8 cellular contexts compared by ENCODE assay signal in genomic region chr4:74039065-74039763, GRCh38. TPM values are rescaled to one million over a fixed set of nuclear protein-coding genes. Genes with fewer than 3 reads are reported as not detected.
DNase-seq lines count a peak whose midpoint lies in the region; ATAC-seq and TF ChIP-seq lines count a peak whose summit lies in the region.

No MANE protein-coding gene starts in this region.

- DNase-seq in CD4-positive, CD25-positive, alpha-beta regulatory T cell = no peak
- peak; percentile 11 for DNase-seq in HuH-7.5 (ENCODE audit: low spot score)
- no peak for DNase-seq in breast epithelium (ENCODE audit: low spot score in 2 of 2)
- DNase-seq in lower leg skin (ENCODE audit: low spot score in 2 of 2) = no peak
- no peak for DNase-seq in transverse colon
- DNase-seq in occipital lobe (lab: John Stamatoyannopoulos, UW) = no peak
- DNase-seq in NCI-H2196 treated with DMSO at 0.1 percent for 48 hours (lab: John Stamatoyannopoulos, UW; ENCODE audit: unreplicated experiment) = no peak

- H3K36me3 ChIP-seq in CD4-positive, CD25-positive, alpha-beta regulatory T cell (ENCODE audit: control insufficient read depth, insufficient read depth, low read length) = no peaks in the 10 kb centered on the region
- no peaks in the 10 kb centered on the region for H3K36me3 ChIP-seq in breast epithelium
- no peaks in the 10 kb centered on the region for H3K36me3 ChIP-seq in transverse colon

- H3K4me3 ChIP-seq in CD4-positive, CD25-positive, alpha-beta regulatory T cell (ENCODE audit: low read depth, low read length) = peak overlapping the region; percentile 46
- H3K4me3 ChIP-seq in breast epithelium = peak overlapping the region; percentile 63 to 85 (median 75)
- peak overlapping the region; percentile 38 for H3K4me3 ChIP-seq in lower leg skin (ENCODE audit: low read depth, poor library complexity, severe bottlenecking)
- peak overlapping the region; percentile 65 to 72 (median 67) for H3K4me3 ChIP-seq in transverse colon

- H3K27me3 ChIP-seq in CD4-positive, CD25-positive, alpha-beta regulatory T cell (ENCODE audit: control insufficient read depth, insufficient read depth, low read length) = peaks cover 23% of the 10 kb centered on the region
- no peaks in the 10 kb centered on the region for H3K27me3 ChIP-seq in breast epithelium
- H3K27me3 ChIP-seq in transverse colon = no peaks in the 10 kb centered on the region

- peaks cover 29% of the 10 kb centered on the region for H3K27me3 Mint-ChIP-seq in CD4-positive, CD25-positive, alpha-beta regulatory T cell

- H3K4me3 Mint-ChIP-seq in CD4-positive, CD25-positive, alpha-beta regulatory T cell = peak overlapping the region in 2 of 4 donors; percentile 56 to 67

- no peak for TF ChIP-seq EP300 in transverse colon (IDR thresholded peaks at IDR 0.05; ENCODE audit: low read depth)

- WGBS in lower leg skin, 2 donors = 7% methylated on average over 12 of the region's 12 CpGs
- WGBS in transverse colon (ENCODE audit: low coverage in 1 of 2), 2 donors = 2 to 8% methylated on average over 11 to 12 of the region's 12 CpGs

- in situ Hi-C loops in transverse colon (cut with MboI; ENCODE audit: low pct_ligation_motif_present in 1 of 4, low pct_unique_long_range_greater_than_20kb in 1 of 4, low sequenced_read_pairs in 3 of 4) = no loop called here

- no peak for ATAC-seq in CD4-positive, CD25-positive, alpha-beta regulatory T cell (ENCODE audit: low read depth in 2 of 2)
- ATAC-seq in GM19372 (IDR thresholded peaks at IDR 0.05; ENCODE audit: low read depth, unreplicated experiment) = peak; percentile 48

- H3K4me1 ChIP-seq in CD4-positive, CD25-positive, alpha-beta regulatory T cell (ENCODE audit: control insufficient read depth, insufficient read depth, low read length, poor library complexity, severe bottlenecking) = no peaks in the 10 kb centered on the region
- H3K4me1 ChIP-seq in breast epithelium (no peaks in the 10 kb centered on the region), transverse colon (peaks cover 0 to 23% (median 2%) of the 10 kb centered on the region in 4 donors)

- no peak overlapping the region for H3K27ac Mint-ChIP-seq in CD4-positive, CD25-positive, alpha-beta regulatory T cell

- TF ChIP-seq POLR2A in breast epithelium (IDR thresholded peaks at IDR 0.05) (no peak), lower leg skin (IDR thresholded peaks at IDR 0.05) (no peak), transverse colon (IDR thresholded peaks at IDR 0.05) (no peak)

- peaks cover 0 to 11% (median 3%) of the 10 kb centered on the region in 4 donors for H3K4me1 Mint-ChIP-seq in CD4-positive, CD25-positive, alpha-beta regulatory T cell

- no peaks in the 10 kb centered on the region for H3K9me3 ChIP-seq in CD4-positive, CD25-positive, alpha-beta regulatory T cell (ENCODE audit: control insufficient read depth in 2 of 2, low read length in 2 of 2)
- H3K9me3 ChIP-seq in breast epithelium (no peaks in the 10 kb centered on the region), transverse colon (no peaks in the 10 kb centered on the region)

- intact Hi-C loops in breast epithelium (cut with DNase I; ENCODE audit: low total_unique reads) = no loop called here
- intact Hi-C loops in lower leg skin (cut with DNase I; ENCODE audit: low total_unique reads) = no loop called here
- intact Hi-C loops in transverse colon (cut with DNase I; ENCODE audit: low total_unique reads) = no loop called here

- no peaks in the 10 kb centered on the region for H3K36me3 Mint-ChIP-seq in CD4-positive, CD25-positive, alpha-beta regulatory T cell

- TF ChIP-seq CTCF in breast epithelium (IDR thresholded peaks at IDR 0.05) (no peak), lower leg skin (IDR thresholded peaks at IDR 0.05) (no peak), transverse colon (IDR thresholded peaks at IDR 0.05) (no peak)

- peaks cover 0 to 3% (median 0%) of the 10 kb centered on the region in 7 donors for H3K9me3 Mint-ChIP-seq in CD4-positive, CD25-positive, alpha-beta regulatory T cell

- H3K27ac ChIP-seq in CD4-positive, CD25-positive, alpha-beta regulatory T cell (ENCODE audit: insufficient read depth, low read length, poor library complexity, severe bottlenecking) = no peak overlapping the region
- peak overlapping the region; percentile 76 to 77 for H3K27ac ChIP-seq in breast epithelium
- peak overlapping the region; percentile 66 to 84 (median 80) for H3K27ac ChIP-seq in transverse colon

RNA-seq across cellular contexts. Expression of gene CXCL3, which starts 0.7 kb away (rescaled TPM):
- total RNA-seq in CD4-positive, CD25-positive, alpha-beta regulatory T cell = not detected
- not detected for polyA plus RNA-seq in CD4-positive, CD25-positive, alpha-beta regulatory T cell
- total RNA-seq in breast epithelium (1 to 10 TPM in 2 of 3 donors, under 1 TPM in 1; 0.64 to 5.6 (median 1.3) TPM), lower leg skin (under 1 TPM in 3 of 4 donors, not detected in 1; 0.25 to 0.49 (median 0.34) TPM), transverse colon (1 to 10 TPM; 1.8 to 5.2 (median 5.1) TPM), occipital lobe (1.2 TPM)

RNA-seq across cellular contexts. Expression of gene CXCL5, which starts 40.7 kb away (rescaled TPM):
- 0.59 TPM for total RNA-seq in CD4-positive, CD25-positive, alpha-beta regulatory T cell
- polyA plus RNA-seq in CD4-positive, CD25-positive, alpha-beta regulatory T cell = not detected
- under 1 TPM in 1 of 3 donors, not detected in 2; 0.15 TPM for total RNA-seq in breast epithelium
- not detected for total RNA-seq in lower leg skin
- total RNA-seq in transverse colon = under 1 TPM in 1 of 4 donors, not detected in 3; 0.64 TPM
- 0.16 TPM for total RNA-seq in occipital lobe

RNA-seq across cellular contexts. Expression of gene PPBP, which starts 51.2 kb away (rescaled TPM):
- 173 TPM for total RNA-seq in CD4-positive, CD25-positive, alpha-beta regulatory T cell
- under 1 TPM in 1 of 4 donors, not detected in 3; 0.29 TPM for polyA plus RNA-seq in CD4-positive, CD25-positive, alpha-beta regulatory T cell
- 1 to 10 TPM; 1.3 to 2.0 (median 1.3) TPM for total RNA-seq in breast epithelium
- total RNA-seq in lower leg skin = 1 to 10 TPM in 1 of 4 donors, not detected in 3; 1.9 TPM
- total RNA-seq in transverse colon = not detected
- total RNA-seq in occipital lobe = 5.9 TPM

RNA-seq across cellular contexts. Expression of gene PF4, which starts 57.4 kb away (rescaled TPM):
- 62.5 TPM for total RNA-seq in CD4-positive, CD25-positive, alpha-beta regulatory T cell
- not detected for polyA plus RNA-seq in CD4-positive, CD25-positive, alpha-beta regulatory T cell
- total RNA-seq in breast epithelium (not detected), lower leg skin (not detected), transverse colon (not detected), occipital lobe (not detected)

RNA-seq across cellular contexts. Expression of gene CXCL2, which starts 59.8 kb away (rescaled TPM):
- total RNA-seq in CD4-positive, CD25-positive, alpha-beta regulatory T cell = 0.64 TPM
- not detected for polyA plus RNA-seq in CD4-positive, CD25-positive, alpha-beta regulatory T cell
- total RNA-seq in breast epithelium = 10 to 100 TPM; 12.2 to 51.8 (median 16.1) TPM
- 1 to 10 TPM; 1.9 to 6.9 (median 2.9) TPM for total RNA-seq in lower leg skin
- total RNA-seq in transverse colon = 10 to 100 TPM in 3 of 4 donors, under 1 TPM in 1; 0.80 to 32.9 (median 17.8) TPM
- 4.4 TPM for total RNA-seq in occipital lobe

Comparison
In these comparisons a context has a peak if more than half of its experiments do, and no peak if none do; other contexts are left out.
1. RNA of gene PPBP, which starts 51.2 kb away (total RNA-seq): 173 TPM in CD4-positive, CD25-positive, alpha-beta regulatory T cell (single experiment); 5.9 TPM in occipital lobe (single experiment), 1.3 to 2.0 TPM in breast epithelium, 1.9 TPM in lower leg skin and not detected in transverse colon; every median in the first group is over 10 times any median in the second.
2. Peak in every context shown above with its lines, with median percentiles within 50 percentile points of each other: H3K4me3 ChIP-seq.